In genomic region chr4:176277162-176277904, GRCh38 we compare ENCODE assay signal across 8 cellular contexts. TPM values are rescaled to one million over a fixed set of nuclear protein-coding genes. Genes with fewer than 3 reads are reported as not detected.
DNase-seq lines count a peak whose midpoint lies in the region; ATAC-seq and TF ChIP-seq lines count a peak whose summit lies in the region.

No MANE protein-coding gene starts in this region.

- no peaks in the 10 kb centered on the region for H3K9me3 Mint-ChIP-seq in activated CD4-positive, alpha-beta T cell treated with anti-CD3 and anti-CD28 coated beads for 36 hours (ENCODE audit: low read depth)
- H3K9me3 Mint-ChIP-seq in endodermal cell, result peaks cover 4% of the 10 kb centered on the region
- H3K9me3 Mint-ChIP-seq in memory B cell, result no peaks in the 10 kb centered on the region

- no peak for TF ChIP-seq EP300 in transverse colon (IDR thresholded peaks at IDR 0.05; ENCODE audit: low read depth)

- peak; percentile 74 for TF ChIP-seq CTCF in LNCaP clone FGC (IDR thresholded peaks at IDR 0.05; ENCODE audit: control insufficient read depth, extremely low read depth, insufficient read depth)
- TF ChIP-seq CTCF in endodermal cell (conservative IDR thresholded peaks at IDR 0.05), result peak; percentile 76
- peak; percentile 23 to 39 (median 34) for TF ChIP-seq CTCF in transverse colon (IDR thresholded peaks at IDR 0.05)

- H3K36me3 Mint-ChIP-seq in activated CD4-positive, alpha-beta T cell treated with anti-CD3 and anti-CD28 coated beads for 36 hours (ENCODE audit: low read depth), result no peaks in the 10 kb centered on the region
- H3K36me3 Mint-ChIP-seq in endodermal cell (ENCODE audit: low read depth), result peaks cover 32% of the 10 kb centered on the region
- H3K36me3 Mint-ChIP-seq in memory B cell, result no peaks in the 10 kb centered on the region

- no peaks in the 10 kb centered on the region for H3K9me3 ChIP-seq in endodermal cell (ENCODE audit: control insufficient read depth, low read length)
- no peaks in the 10 kb centered on the region for H3K9me3 ChIP-seq in transverse colon

- H3K4me3 ChIP-seq in LNCaP clone FGC (ENCODE audit: low read depth, low read length) (peak overlapping the region; percentile 10; the same call in 1 of the 2 replicates), endodermal cell (ENCODE audit: low read length) (no peak overlapping the region), transverse colon (no peak overlapping the region)

- H3K4me3 Mint-ChIP-seq in activated CD4-positive, alpha-beta T cell treated with anti-CD3 and anti-CD28 coated beads for 36 hours, result no peak overlapping the region
- H3K4me3 Mint-ChIP-seq in endodermal cell, result no peak overlapping the region
- no peak overlapping the region for H3K4me3 Mint-ChIP-seq in memory B cell

- peaks cover 24% of the 10 kb centered on the region for H3K27me3 Mint-ChIP-seq in activated CD4-positive, alpha-beta T cell treated with anti-CD3 and anti-CD28 coated beads for 36 hours
- H3K27me3 Mint-ChIP-seq in endodermal cell (ENCODE audit: insufficient read depth), result no peaks in the 10 kb centered on the region
- H3K27me3 Mint-ChIP-seq in memory B cell, result peaks cover 4% of the 10 kb centered on the region

- H3K27me3 ChIP-seq in endodermal cell (ENCODE audit: control insufficient read depth, insufficient read depth, low read length, poor library complexity, severe bottlenecking), result no peaks in the 10 kb centered on the region
- no peaks in the 10 kb centered on the region for H3K27me3 ChIP-seq in transverse colon

- CTCF ChIA-PET in activated CD4-positive, alpha-beta T cell treated with anti-CD3 and anti-CD28 coated beads for 36 hours (lab: Charles Lee), result interaction anchor here (0.6 to 1.5 kb wide), 3 partner anchors 11 to 154 kb away, joined by 3 to 5 read pairs (median 3); no protein-coding TSS in a partner anchor

- intact Hi-C loops in activated CD4-positive, alpha-beta T cell treated with anti-CD3 and anti-CD28 coated beads for 36 hours (cut with DNase I, micrococcal nuclease), result loop anchor here in 1 of 2 experiments (1.0 kb wide), 1 partner anchor 127 kb away; no protein-coding TSS in a partner anchor
- intact Hi-C loops in transverse colon (cut with DNase I; ENCODE audit: low total_unique reads), result no loop called here

- DNase-seq in activated CD4-positive, alpha-beta T cell treated with anti-CD3 and anti-CD28 coated beads for 36 hours, result peak; percentile 46
- DNase-seq in activated CD4-positive, alpha-beta T cell treated with anti-CD3 and anti-CD28 coated beads for 4 hours, result no peak
- DNase-seq in LNCaP clone FGC (ENCODE audit: low read depth) (peak; percentile 73), SK-MEL-5 (ENCODE audit: low read depth, low spot score) (peak; percentile 87), endodermal cell (peak; percentile 83), memory B cell (ENCODE audit: low spot score in 2 of 2) (peak in 1 of 2 donors; percentile 11), transverse colon (peak; percentile 52)

- H3K9ac ChIP-seq in endodermal cell (ENCODE audit: extremely low read depth, low read length, poor library complexity, severe bottlenecking), result no peak overlapping the region

- no peak overlapping the region for H3K27ac Mint-ChIP-seq in activated CD4-positive, alpha-beta T cell treated with anti-CD3 and anti-CD28 coated beads for 36 hours
- H3K27ac Mint-ChIP-seq in endodermal cell (no peak overlapping the region), memory B cell (no peak overlapping the region)

- TF ChIP-seq POLR2A in transverse colon (IDR thresholded peaks at IDR 0.05), result no peak

- POLR2A ChIA-PET in activated CD4-positive, alpha-beta T cell treated with anti-CD3 and anti-CD28 coated beads for 36 hours (lab: Charles Lee), result interaction anchor here (0.6 kb wide), 1 partner anchor 29 kb away, joined by 6 read pairs; no protein-coding TSS in a partner anchor

- H3K4me1 ChIP-seq in endodermal cell (ENCODE audit: control insufficient read depth, insufficient read depth, low read length), result no peaks in the 10 kb centered on the region
- peaks cover 0 to 3% (median 0%) of the 10 kb centered on the region in 4 donors for H3K4me1 ChIP-seq in transverse colon

- in situ Hi-C loops in SK-MEL-5 (cut with HindIII; ENCODE audit: low pct_unique_long_range_greater_than_20kb, low sequenced_read_pairs), result no loop called here
- in situ Hi-C loops in transverse colon (cut with MboI; ENCODE audit: low pct_ligation_motif_present in 1 of 4, low pct_unique_long_range_greater_than_20kb in 1 of 4, low sequenced_read_pairs in 3 of 4), result no loop called here

- H3K27ac ChIP-seq in endodermal cell (ENCODE audit: low read depth, low read length) (no peak overlapping the region), transverse colon (peak overlapping the region in 3 of 4 donors; percentile 1 to 61 (median 13))

- WGBS in endodermal cell (ENCODE audit: insufficient coverage in 1 of 2, insufficient read length in 1 of 2), 2 experiments, result 82 to 85% methylated on average over 10 to 13 of the region's 13 CpGs
- WGBS in transverse colon (ENCODE audit: low coverage in 1 of 2), 2 donors, result 65 to 66% methylated on average over 11 to 13 of the region's 13 CpGs

- H3K4me1 Mint-ChIP-seq in activated CD4-positive, alpha-beta T cell treated with anti-CD3 and anti-CD28 coated beads for 36 hours, result no peaks in the 10 kb centered on the region
- peaks cover 10% of the 10 kb centered on the region for H3K4me1 Mint-ChIP-seq in endodermal cell
- H3K4me1 Mint-ChIP-seq in memory B cell, result no peaks in the 10 kb centered on the region

- peak; percentile 55 for ATAC-seq in activated CD4-positive, alpha-beta T cell treated with anti-CD3 and anti-CD28 coated beads for 36 hours
- ATAC-seq in GM21786 (IDR thresholded peaks at IDR 0.05; ENCODE audit: unreplicated experiment), result peak; percentile 78
- ATAC-seq in memory B cell (ENCODE audit: low read depth), result peak; percentile 65

- H3K36me3 ChIP-seq in endodermal cell (ENCODE audit: control insufficient read depth, insufficient read depth, low read length), result peaks cover 19% of the 10 kb centered on the region
- no peaks in the 10 kb centered on the region for H3K36me3 ChIP-seq in transverse colon

RNA-seq across cellular contexts. Expression of gene ASB5, which starts 8.3 kb away (rescaled TPM):
- not detected for total RNA-seq in activated CD4-positive, alpha-beta T cell treated with anti-CD3 and anti-CD28 coated beads for 36 hours
- total RNA-seq in SK-MEL-5 (2014; rRNA removed; shearing (Covaris generic)), result 4.2 and 5.2 TPM in 2 replicates
- 0.85 and 1.7 TPM in 2 replicates for polyA plus RNA-seq in SK-MEL-5 (2015; cell fraction: cytosol; rRNA removed)
- 0.61 and 0.80 TPM in 2 replicates for polyA plus RNA-seq in SK-MEL-5 (2015; cell fraction: nucleus; rRNA removed)
- total RNA-seq in endodermal cell (10 to 100 TPM in 1 of 2 donors, 1 to 10 TPM in 1; 2.8 to 14.6 TPM), transverse colon (1 to 10 TPM in 3 of 4 donors, not detected in 1; 1.4 to 3.8 (median 1.8) TPM)
- polyA plus RNA-seq in endodermal cell (2013, experiment 1 of 2), result 1.5 TPM
- 2.2 TPM for polyA plus RNA-seq in endodermal cell (2013, experiment 2 of 2)

RNA-seq across cellular contexts. Expression of gene SPCS3, which starts 42.4 kb away (rescaled TPM):
- 100 to 1,000 TPM; 120 to 142 TPM for total RNA-seq in activated CD4-positive, alpha-beta T cell treated with anti-CD3 and anti-CD28 coated beads for 36 hours
- total RNA-seq in SK-MEL-5 (2014; rRNA removed; shearing (Covaris generic)), result 157 and 169 TPM in 2 replicates
- polyA plus RNA-seq in SK-MEL-5 (2015; cell fraction: cytosol; rRNA removed), result 70.2 and 84.1 TPM in 2 replicates
- polyA plus RNA-seq in SK-MEL-5 (2015; cell fraction: nucleus; rRNA removed), result 139 and 165 TPM in 2 replicates
- 100 to 1,000 TPM; 160 to 164 TPM for total RNA-seq in endodermal cell
- polyA plus RNA-seq in endodermal cell (2013, experiment 1 of 2), result 77.6 TPM
- 81.7 TPM for polyA plus RNA-seq in endodermal cell (2013, experiment 2 of 2)
- total RNA-seq in transverse colon, result 10 to 100 TPM; 23.2 to 77.8 (median 33.8) TPM

Comparison
In these comparisons a context has a peak if more than half of its experiments do, and no peak if none do; other contexts are left out.
1. DNase-seq: peak in activated CD4-positive, alpha-beta T cell treated with anti-CD3 and anti-CD28 coated beads for 36 hours (single experiment), LNCaP clone FGC (single experiment), SK-MEL-5 (single experiment), endodermal cell (single experiment) and transverse colon (single experiment); none in activated CD4-positive, alpha-beta T cell treated with anti-CD3 and anti-CD28 coated beads for 4 hours (0 of 2).
2. Peak in every context shown above with its lines, with median percentiles within 50 percentile points of each other: ATAC-seq and CTCF ChIP-seq.